ENCODE assay signal across 19 cellular contexts in genomic region chr17:29855686-29856085, GRCh38.
DNase-seq lines count a peak whose midpoint lies in the region; ATAC-seq and TF ChIP-seq lines count a peak whose summit lies in the region.
"Had no signal": no experiment of that assay in that cellular context is flagged by ENCODE, and none has a peak within 500 bp of the region (broad histone marks: within the 10 kb centered on the region; RNA-seq: fewer than 3 reads in every experiment).

No MANE protein-coding gene starts in this region.

- H3K9me3 ChIP-seq in hepatocyte (ENCODE audit: low read depth) = no peaks in the 10 kb centered on the region
- H3K9me3 ChIP-seq: upper lobe of left lung had no signal

- no peak overlapping the region for H3K4me2 ChIP-seq in hepatocyte

- peaks cover 2% of the 10 kb centered on the region for H3K27me3 Mint-ChIP-seq in endothelial cell (ENCODE audit: unreplicated experiment)
- H3K27me3 Mint-ChIP-seq: CD8-positive, alpha-beta memory T cell had no signal

- H3K27me3 ChIP-seq in hepatocyte = no peaks in the 10 kb centered on the region
- H3K27me3 ChIP-seq: upper lobe of left lung had no signal

- H3K4me3 ChIP-seq in cardiac fibroblast (replicated peaks in 1 of 2; ENCODE audit: low read depth in 2 of 2, low read length in 2 of 2) (no peak overlapping the region), hepatocyte (no peak overlapping the region)
- H3K4me3 ChIP-seq: K562, upper lobe of left lung had no signal

- TF ChIP-seq CTCF in cardiac fibroblast (IDR thresholded peaks at IDR 0.05; ENCODE audit: low read depth, low read length) (no peak), hepatocyte (IDR thresholded peaks at IDR 0.05; ENCODE audit: poor library complexity) (no peak), endothelial cell (IDR thresholded peaks at IDR 0.05; ENCODE audit: unreplicated experiment) (no peak)

- H3K27ac ChIP-seq in hepatocyte = no peak overlapping the region
- H3K27ac ChIP-seq: upper lobe of left lung had no signal

- no peak overlapping the region for H2AFZ ChIP-seq in hepatocyte

- H3K4me1 ChIP-seq in hepatocyte (ENCODE audit: insufficient read depth) = peaks cover 3% of the 10 kb centered on the region

- H3K36me3 ChIP-seq in hepatocyte (replicated peaks; ENCODE audit: insufficient read depth, low read depth) = no peaks in the 10 kb centered on the region
- H3K36me3 ChIP-seq: upper lobe of left lung had no signal

- no peaks in the 10 kb centered on the region for H3K4me1 Mint-ChIP-seq in endothelial cell (ENCODE audit: unreplicated experiment)

- no peaks in the 10 kb centered on the region for H3K9me2 ChIP-seq in hepatocyte (replicated peaks; ENCODE audit: insufficient read depth)

- no peak overlapping the region for H3K4me3 Mint-ChIP-seq in endothelial cell (ENCODE audit: unreplicated experiment)
- H3K4me3 Mint-ChIP-seq: CD8-positive, alpha-beta memory T cell had no signal

- WGBS in hepatocyte (ENCODE audit: low lambda C conversion rate, missing lambda C conversion rate) = 96% methylated on average over 1 of the region's 1 CpG

- H3K79me2 ChIP-seq in hepatocyte = peaks cover 15% of the 10 kb centered on the region

- DNase-seq in ELR (ENCODE audit: low read depth) (peak; percentile 57), MV-4-11 (lab: John Stamatoyannopoulos, UW) (peak; percentile 59), cardiac fibroblast (ENCODE audit: low read depth in 2 of 2) (peak; percentile 59 to 77), lung microvascular endothelial cell (ENCODE audit: low read depth in 2 of 2) (peak; percentile 6 to 29), hepatocyte (ENCODE audit: low spot score) (no peak), endothelial cell (ENCODE audit: low spot score) (no peak), hepatic stellate cell (ENCODE audit: low spot score) (no peak)
- DNase-seq: activated CD4-positive, alpha-beta T cell treated with anti-CD3 and anti-CD28 coated beads, Interleukin-2, amount 50 U/mL, for 4 hours; activated naive CD4-positive, alpha-beta T cell treated with anti-CD3 and anti-CD28 coated beads, Interleukin-2, amount 50 U/mL, for 16 hours; activated T-cell treated with anti-CD3 and anti-CD28 coated beads, Interleukin-2, amount 50 U/mL, for 1 hour; CD8-positive, alpha-beta memory T cell; effector CD4-positive, alpha-beta T cell; NCI-H1436 treated with DMSO at 0.1 percent for 48 hours; SHP77 treated with DMSO at 0.1 percent for 48 hours; stimulated activated CD4-positive, alpha-beta T cell treated with anti-CD3 and anti-CD28 coated beads, Interleukin-12 subunit alpha, Interleukin-12 subunit beta, amount 100 ng/mL, for 4 hours; stimulated activated naive CD4-positive, alpha-beta T cell treated with Interleukin-2 at 50 U/mL for 16 hours; upper lobe of left lung had no signal

- no peaks in the 10 kb centered on the region for H4K20me1 ChIP-seq in hepatocyte (ENCODE audit: insufficient read depth, poor library complexity, severe bottlenecking)

- H3K9me3 Mint-ChIP-seq in endothelial cell (ENCODE audit: unreplicated experiment) = no peaks in the 10 kb centered on the region

- no peak for ATAC-seq in GM18498 (IDR thresholded peaks at IDR 0.05; ENCODE audit: unreplicated experiment)
- ATAC-seq: K562 had no signal

- no peak overlapping the region for H3K27ac Mint-ChIP-seq in endothelial cell (ENCODE audit: unreplicated experiment)
- H3K27ac Mint-ChIP-seq: CD8-positive, alpha-beta memory T cell had no signal

- peaks cover 8% of the 10 kb centered on the region for H3K36me3 Mint-ChIP-seq in endothelial cell (ENCODE audit: low read depth, unreplicated experiment)

Comparison
In these comparisons a context has a peak if more than half of its experiments do, and no peak if none do; other contexts are left out.
1. DNase-seq: peak in ELR (single experiment), MV-4-11 (single experiment), cardiac fibroblast (2 of 2) and lung microvascular endothelial cell (2 of 2); none in hepatocyte (single experiment), endothelial cell (single experiment) and hepatic stellate cell (single experiment).